Comparison of ENCODE assay signal across 1 cellular context in the genomic region with DNA sequence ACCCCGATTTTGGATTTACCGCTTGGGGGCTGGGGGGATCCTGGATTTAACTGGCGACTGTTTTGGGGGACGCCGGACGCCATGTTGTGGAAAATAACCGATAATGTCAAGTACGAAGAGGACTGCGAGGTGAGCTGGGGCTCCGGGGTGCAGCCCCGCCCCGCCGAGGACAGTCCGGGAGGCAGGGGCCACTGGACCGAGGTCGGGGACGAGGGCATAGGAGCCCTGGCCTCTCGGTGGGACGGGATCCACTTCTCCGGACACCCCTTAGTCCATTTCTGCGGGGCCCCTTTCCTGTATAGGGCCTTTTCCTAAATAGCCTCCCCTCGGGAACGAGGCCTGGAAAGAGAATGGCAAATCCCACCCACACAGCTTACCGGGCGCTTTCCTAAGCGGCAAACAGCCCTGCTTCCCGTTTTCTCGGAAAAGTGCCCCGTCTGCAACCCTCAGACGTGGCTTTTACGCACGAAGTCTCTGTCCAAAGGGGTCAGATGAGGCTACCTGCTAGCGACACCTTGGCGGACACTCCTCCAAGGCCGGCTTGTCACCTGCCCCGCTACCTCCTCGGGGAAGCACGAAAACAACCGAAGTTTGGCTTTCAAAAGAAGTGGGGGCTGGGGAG.
TF ChIP-seq lines count a peak whose summit lies in the region.

No MANE protein-coding gene starts in this region.

TF ChIP-seq in A549, 52 proteins besides CTCF, POLR2A, EP300 and RAD21:
- no peak for TF ChIP-seq ZSCAN20 (CRISPR knock-in tag; IDR thresholded peaks at IDR 0.05)
- TF ChIP-seq BHLHE40 (IDR thresholded peaks at IDR 0.05; ENCODE audit: low read depth, low read length) = no peak
- TF ChIP-seq NFE2L2 (conservative IDR thresholded peaks at IDR 0.05; ENCODE audit: low read length) = no peak
- TF ChIP-seq, protein P1, sequence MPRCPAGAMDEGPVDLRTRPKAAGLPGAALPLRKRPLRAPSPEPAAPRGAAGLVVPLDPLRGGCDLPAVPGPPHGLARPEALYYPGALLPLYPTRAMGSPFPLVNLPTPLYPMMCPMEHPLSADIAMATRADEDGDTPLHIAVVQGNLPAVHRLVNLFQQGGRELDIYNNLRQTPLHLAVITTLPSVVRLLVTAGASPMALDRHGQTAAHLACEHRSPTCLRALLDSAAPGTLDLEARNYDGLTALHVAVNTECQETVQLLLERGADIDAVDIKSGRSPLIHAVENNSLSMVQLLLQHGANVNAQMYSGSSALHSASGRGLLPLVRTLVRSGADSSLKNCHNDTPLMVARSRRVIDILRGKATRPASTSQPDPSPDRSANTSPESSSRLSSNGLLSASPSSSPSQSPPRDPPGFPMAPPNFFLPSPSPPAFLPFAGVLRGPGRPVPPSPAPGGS (IDR thresholded peaks at IDR 0.05) = no peak
- no peak for TF ChIP-seq FOXS1 (CRISPR knock-in tag; IDR thresholded peaks at IDR 0.05)
- TF ChIP-seq MAZ (IDR thresholded peaks at IDR 0.05; ENCODE audit: borderline replicate concordance, low read depth, low read length) = no peak
- TF ChIP-seq JUNB (IDR thresholded peaks at IDR 0.05) = no peak
- no peak for TF ChIP-seq RFX5 (IDR thresholded peaks at IDR 0.05)
- no peak for TF ChIP-seq KDM5A (IDR thresholded peaks at IDR 0.05)
- no peak for TF ChIP-seq ZNF302 (CRISPR knock-in tag; IDR thresholded peaks at IDR 0.05)
- TF ChIP-seq, protein P2, sequence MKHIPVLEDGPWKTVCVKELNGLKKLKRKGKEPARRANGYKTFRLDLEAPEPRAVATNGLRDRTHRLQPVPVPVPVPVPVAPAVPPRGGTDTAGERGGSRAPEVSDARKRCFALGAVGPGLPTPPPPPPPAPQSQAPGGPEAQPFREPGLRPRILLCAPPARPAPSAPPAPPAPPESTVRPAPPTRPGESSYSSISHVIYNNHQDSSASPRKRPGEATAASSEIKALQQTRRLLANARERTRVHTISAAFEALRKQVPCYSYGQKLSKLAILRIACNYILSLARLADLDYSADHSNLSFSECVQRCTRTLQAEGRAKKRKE (CRISPR knock-in tag; IDR thresholded peaks at IDR 0.05; ENCODE audit: low read depth) = no peak
- no peak for TF ChIP-seq CBX8 (IDR thresholded peaks at IDR 0.05)
- no peak for TF ChIP-seq ZFP36 (IDR thresholded peaks at IDR 0.05; ENCODE audit: borderline replicate concordance, partially characterized antibody)
- TF ChIP-seq, protein P3, sequence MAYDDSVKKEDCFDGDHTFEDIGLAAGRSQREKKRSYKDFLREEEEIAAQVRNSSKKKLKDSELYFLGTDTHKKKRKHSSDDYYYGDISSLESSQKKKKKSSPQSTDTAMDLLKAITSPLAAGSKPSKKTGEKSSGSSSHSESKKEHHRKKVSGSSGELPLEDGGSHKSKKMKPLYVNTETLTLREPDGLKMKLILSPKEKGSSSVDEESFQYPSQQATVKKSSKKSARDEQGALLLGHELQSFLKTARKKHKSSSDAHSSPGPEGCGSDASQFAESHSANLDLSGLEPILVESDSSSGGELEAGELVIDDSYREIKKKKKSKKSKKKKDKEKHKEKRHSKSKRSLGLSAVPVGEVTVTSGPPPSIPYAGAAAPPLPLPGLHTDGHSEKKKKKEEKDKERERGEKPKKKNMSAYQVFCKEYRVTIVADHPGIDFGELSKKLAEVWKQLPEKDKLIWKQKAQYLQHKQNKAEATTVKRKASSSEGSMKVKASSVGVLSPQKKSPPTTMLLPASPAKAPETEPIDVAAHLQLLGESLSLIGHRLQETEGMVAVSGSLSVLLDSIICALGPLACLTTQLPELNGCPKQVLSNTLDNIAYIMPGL (CRISPR knock-in tag; IDR thresholded peaks at IDR 0.05; ENCODE audit: borderline replicate concordance) = no peak
- TF ChIP-seq, protein P4, sequence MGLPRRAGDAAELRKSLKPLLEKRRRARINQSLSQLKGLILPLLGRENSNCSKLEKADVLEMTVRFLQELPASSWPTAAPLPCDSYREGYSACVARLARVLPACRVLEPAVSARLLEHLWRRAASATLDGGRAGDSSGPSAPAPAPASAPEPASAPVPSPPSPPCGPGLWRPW (IDR thresholded peaks at IDR 0.05) = no peak
